ENCODE assay signal across 32 cellular contexts in the genomic region with DNA sequence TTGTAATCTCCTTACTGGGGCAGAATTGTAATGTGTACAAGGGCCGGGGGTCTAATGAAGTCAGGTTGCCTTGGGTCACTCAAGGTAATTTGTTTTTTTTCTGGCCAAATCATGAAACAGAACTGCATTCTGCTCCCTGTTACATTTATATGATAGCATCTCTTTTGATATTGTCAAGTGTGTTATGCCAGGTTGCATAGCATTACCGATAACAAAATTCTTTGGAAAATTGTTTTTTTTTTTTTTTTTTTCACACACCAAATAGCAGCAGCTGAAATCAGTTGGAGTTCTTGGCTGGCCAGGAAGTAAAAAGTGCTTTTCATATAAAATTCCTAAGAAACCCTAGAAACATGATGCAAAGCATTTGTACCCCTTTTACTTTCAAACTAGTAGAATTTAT.
DNase-seq lines count a peak whose midpoint lies in the region; ATAC-seq and TF ChIP-seq lines count a peak whose summit lies in the region.
"Had no signal": no experiment of that assay in that cellular context is flagged by ENCODE, and none has a peak within 500 bp of the region (broad histone marks: within the 10 kb centered on the region; RNA-seq: fewer than 3 reads in every experiment).

No MANE protein-coding gene starts in this region.

- H3K79me1 ChIP-seq in mesendoderm (ENCODE audit: low read length), result no peaks in the 10 kb centered on the region

- H2BK120ac ChIP-seq in mesendoderm (ENCODE audit: low read depth, low read length), result no peak overlapping the region

- H3K9me3 ChIP-seq in heart right ventricle (no peaks in the 10 kb centered on the region), esophagus squamous epithelium (no peaks in the 10 kb centered on the region), uterus (no peaks in the 10 kb centered on the region)
- H3K9me3 ChIP-seq: testis had no signal

- H3K18ac ChIP-seq in mesendoderm (ENCODE audit: low read length), result no peak overlapping the region

- TF ChIP-seq CTCF in heart right ventricle (IDR thresholded peaks at IDR 0.05) (no peak), esophagus squamous epithelium (IDR thresholded peaks at IDR 0.05) (no peak), nephron (IDR thresholded peaks at IDR 0.05; ENCODE audit: unreplicated experiment in 3 of 3) (no peak), uterus (IDR thresholded peaks at IDR 0.05) (no peak)

- H3K27ac ChIP-seq in heart right ventricle, result peak overlapping the region; percentile 2 to 75 (median 63)
- H3K27ac ChIP-seq in esophagus squamous epithelium, result peak overlapping the region in 3 of 4 donors; percentile 39 to 71 (median 48)
- peak overlapping the region; percentile 65 to 79 for H3K27ac ChIP-seq in uterus
- no peak overlapping the region for H3K27ac ChIP-seq in mesendoderm (ENCODE audit: low read depth, low read length)
- H3K27ac ChIP-seq: KMS-11, testis had no signal

- peak overlapping the region in 2 of 3 experiments; percentile 62 to 82 for H3K4me3 Mint-ChIP-seq in nephron
- H3K4me3 Mint-ChIP-seq: activated naive CD4-positive, alpha-beta T cell treated with anti-CD3 and anti-CD28 coated beads for 36 hours; activated T-cell treated with anti-CD3 and anti-CD28 coated beads, Interleukin-2, amount 50 U/mL, for 72 hours; nephron progenitor cell; stimulated activated naive B cell treated with anti-CD40 and anti-IgM and Interleukin-4, amounts not matched to agents 10 μg/mL and 1 μg/mL and 100 μg/mL, for 72 hours; T-cell had no signal

- 55 to 56% methylated on average over 2 of the region's 2 CpGs for WGBS in heart right ventricle, 2 donors
- 44 to 78% methylated on average over 2 of the region's 2 CpGs for WGBS in esophagus squamous epithelium, 2 donors
- WGBS in mesendoderm (ENCODE audit: extremely low coverage, insufficient coverage, low lambda C conversion rate), result no CpG with 5 or more reads among the region's 2 CpGs

- ATAC-seq in heart right ventricle, result peak in 1 of 8 donors; percentile 25
- ATAC-seq in Right ventricle myocardium inferior, result no peak
- no peak for ATAC-seq in GM21529 (IDR thresholded peaks at IDR 0.05; ENCODE audit: unreplicated experiment)
- ATAC-seq: activated T-cell treated with anti-CD3 and anti-CD28 coated beads, Interleukin-2, amount 50 U/mL, for 72 hours; esophagus mucosa; stimulated activated naive B cell treated with anti-CD40 and anti-IgM and Interleukin-4, amounts not matched to agents 10 μg/mL and 1 μg/mL and 100 μg/mL, for 72 hours; T-cell had no signal

- H3K4me1 Mint-ChIP-seq in nephron, result peaks cover 31% of the 10 kb centered on the region
- H3K4me1 Mint-ChIP-seq: stimulated activated naive B cell treated with anti-CD40 and anti-IgM and Interleukin-4, amounts not matched to agents 10 μg/mL and 1 μg/mL and 100 μg/mL, for 72 hours; T-cell had no signal

- H3K9me3 Mint-ChIP-seq in nephron, result no peaks in the 10 kb centered on the region
- H3K9me3 Mint-ChIP-seq: activated naive CD4-positive, alpha-beta T cell treated with anti-CD3 and anti-CD28 coated beads for 36 hours; nephron progenitor cell; T-cell had no signal

- H3K79me2 ChIP-seq in mesendoderm (ENCODE audit: control insufficient read depth, insufficient read depth, low read length), result no peaks in the 10 kb centered on the region

- H3K56ac ChIP-seq in mesendoderm (ENCODE audit: low read length), result no peak overlapping the region

- H3K36me3 ChIP-seq in heart right ventricle (no peaks in the 10 kb centered on the region), esophagus squamous epithelium (no peaks in the 10 kb centered on the region), uterus (no peaks in the 10 kb centered on the region), mesendoderm (ENCODE audit: control insufficient read depth, insufficient read depth, low read length) (no peaks in the 10 kb centered on the region)
- H3K36me3 ChIP-seq: BLaER1 treated with 17β-estradiol and CSF1 and Interleukin-3, amounts not matched to agents 10 nM and 100 nM had no signal

- intact Hi-C loops in heart right ventricle (cut with DNase I) (loop anchor here in 2 of 10 donors (10.0 kb wide), 2 partner anchors 254 to 264 kb away; no protein-coding TSS in a partner anchor), Right ventricle myocardium inferior (cut with DNase I) (no loop called here), esophagus squamous epithelium (cut with DNase I) (loop anchor here (5.0 kb wide), 1 partner anchor 76 kb away; no protein-coding TSS in a partner anchor), uterus (cut with DNase I; ENCODE audit: low total_unique reads) (no loop called here)

- no peaks in the 10 kb centered on the region for H3K27me3 ChIP-seq in heart right ventricle
- no peaks in the 10 kb centered on the region for H3K27me3 ChIP-seq in esophagus squamous epithelium
- H3K27me3 ChIP-seq in uterus, result no peaks in the 10 kb centered on the region
- H3K27me3 ChIP-seq in mesendoderm (ENCODE audit: insufficient read depth, low read length, poor library complexity), result no peaks in the 10 kb centered on the region
- H3K27me3 ChIP-seq: BLaER1 treated with 17β-estradiol and CSF1 and Interleukin-3, amounts not matched to agents 10 nM and 100 nM; testis had no signal

- no peak overlapping the region for H2BK5ac ChIP-seq in mesendoderm (ENCODE audit: low read length)

- peak overlapping the region; percentile 81 to 99 (median 85) for H3K27ac Mint-ChIP-seq in nephron
- H3K27ac Mint-ChIP-seq: activated naive CD4-positive, alpha-beta T cell treated with anti-CD3 and anti-CD28 coated beads for 36 hours; activated T-cell treated with anti-CD3 and anti-CD28 coated beads, Interleukin-2, amount 50 U/mL, for 72 hours; progenitor cell of endocrine pancreas; stimulated activated naive B cell treated with anti-CD40 and anti-IgM and Interleukin-4, amounts not matched to agents 10 μg/mL and 1 μg/mL and 100 μg/mL, for 72 hours; T-cell had no signal

- TF ChIP-seq POLR2A in esophagus squamous epithelium (IDR thresholded peaks at IDR 0.05) (no peak), uterus (IDR thresholded peaks at IDR 0.05) (no peak)

- H3K4me1 ChIP-seq in heart right ventricle, result peaks cover 0 to 35% (median 20%) of the 10 kb centered on the region in 9 donors
- peaks cover 0 to 22% (median 4%) of the 10 kb centered on the region in 3 donors for H3K4me1 ChIP-seq in esophagus squamous epithelium
- H3K4me1 ChIP-seq in uterus, result no peaks in the 10 kb centered on the region
- no peaks in the 10 kb centered on the region for H3K4me1 ChIP-seq in mesendoderm (ENCODE audit: control insufficient read depth, low read depth, low read length)

- peak overlapping the region in 4 of 10 donors; percentile 4 to 9 (median 7) for H3K4me3 ChIP-seq in heart right ventricle
- no peak overlapping the region for H3K4me3 ChIP-seq in esophagus squamous epithelium
- H3K4me3 ChIP-seq in uterus, result no peak overlapping the region
- H3K4me3 ChIP-seq in mesendoderm (ENCODE audit: low read length), result no peak overlapping the region
- H3K4me3 ChIP-seq: BLaER1 treated with 17β-estradiol and CSF1 and Interleukin-3, amounts not matched to agents 10 nM and 100 nM; skin epidermis; testis had no signal

- no peak overlapping the region for H3K4ac ChIP-seq in mesendoderm (ENCODE audit: low read depth, low read length)

- no peak overlapping the region for H2AK5ac ChIP-seq in mesendoderm (ENCODE audit: low read length)

- H3K4me2 ChIP-seq in mesendoderm (ENCODE audit: low read length), result no peak overlapping the region
- H3K4me2 ChIP-seq: KMS-11 had no signal

- no peak overlapping the region for H2BK15ac ChIP-seq in mesendoderm (replicated peaks; ENCODE audit: low read depth)

- H3K36me3 Mint-ChIP-seq in nephron (ENCODE audit: low read depth), result no peaks in the 10 kb centered on the region
- H3K36me3 Mint-ChIP-seq: stimulated activated naive B cell treated with anti-CD40 and anti-IgM and Interleukin-4, amounts not matched to agents 10 μg/mL and 1 μg/mL and 100 μg/mL, for 72 hours; T-cell had no signal

- no peak overlapping the region for H4K5ac ChIP-seq in mesendoderm (ENCODE audit: low read length)

- peaks cover 3% of the 10 kb centered on the region for H3K27me3 Mint-ChIP-seq in nephron (ENCODE audit: low read depth)
- H3K27me3 Mint-ChIP-seq: progenitor cell of endocrine pancreas had no signal

- H4K8ac ChIP-seq in mesendoderm (ENCODE audit: low read depth, low read length), result no peak overlapping the region

- no peak overlapping the region for H3K9ac ChIP-seq in mesendoderm (ENCODE audit: low read length)
- H3K9ac ChIP-seq: KMS-11 had no signal

- DNase-seq in heart right ventricle (no peak), Right ventricle myocardium inferior (ENCODE audit: missing footprints) (no peak), esophagus squamous epithelium (lab: John Stamatoyannopoulos, UW) (no peak), uterus (no peak), NCI-H748 treated with DMSO at 0.1 percent for 48 hours (lab: John Stamatoyannopoulos, UW) (no peak), mesendoderm (no peak)
- DNase-seq: activated CD4-positive, alpha-beta T cell treated with anti-CD3 and anti-CD28 coated beads for 1 hour; activated naive CD4-positive, alpha-beta T cell treated with anti-CD3 and anti-CD28 coated beads for 36 hours; activated T-cell treated with anti-CD3 and anti-CD28 coated beads, Interleukin-2, amount 50 U/mL, for 72 hours; anterior cingulate cortex; cerebellar nuclear complex; DND-41; effector CD8-positive, alpha-beta T cell; glutamatergic neuron; left cardiac atrium; MV-4-11; NCI-H1694; NCI-H2227 treated with DMSO at 0.1 percent for 48 hours; NCI-H774; nephron progenitor cell; SHP77; stimulated activated CD4-positive, alpha-beta T cell treated with anti-CD3 and anti-CD28 coated beads, Interleukin-2, amount 100 ng/mL, for 24 hours; stimulated activated naive B cell treated with anti-CD40 and anti-IgM and Interleukin-4, amounts not matched to agents 10 μg/mL and 1 μg/mL and 100 μg/mL, for 72 hours; T-cell; testis had no signal

- H3K23ac ChIP-seq in mesendoderm (ENCODE audit: low read length), result no peak overlapping the region
